ENCODE assay signal across 23 cellular contexts in the genomic region with DNA sequence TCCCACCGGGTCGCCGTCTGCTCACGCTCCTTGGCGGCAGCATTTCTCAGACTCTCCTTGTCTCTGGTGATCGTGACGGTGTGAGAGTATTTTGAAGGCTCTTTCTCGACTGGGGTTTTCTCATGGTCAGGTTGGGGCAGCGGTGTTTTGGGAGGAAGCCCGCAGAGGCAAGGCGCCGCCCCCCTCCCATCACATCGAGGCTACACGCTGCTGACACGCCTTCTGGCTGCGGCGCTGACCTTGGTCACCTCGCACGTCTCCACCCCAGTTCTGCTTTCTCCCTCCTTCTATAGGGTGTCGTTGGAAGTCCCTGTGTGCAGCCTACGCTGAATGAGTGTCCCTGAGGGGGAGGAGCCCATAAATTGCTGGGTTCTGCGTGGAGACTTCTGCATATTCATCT. TPM values are rescaled to one million over a fixed set of nuclear protein-coding genes. Genes with fewer than 3 reads are reported as not detected.
DNase-seq lines count a peak whose midpoint lies in the region; ATAC-seq, FAIRE-seq and TF ChIP-seq lines count a peak whose summit lies in the region.
"Had no signal": no experiment of that assay in that cellular context is flagged by ENCODE, and none has a peak within 500 bp of the region (broad histone marks: within the 10 kb centered on the region; RNA-seq: fewer than 3 reads in every experiment).

No MANE protein-coding gene starts in this region.

- no peaks in the 10 kb centered on the region for H3K36me3 ChIP-seq in CD8-positive, alpha-beta T cell (ENCODE audit: insufficient read depth, low read length)
- H3K36me3 ChIP-seq in astrocyte (ENCODE audit: insufficient read depth, low read length): peaks cover 3% of the 10 kb centered on the region
- H3K36me3 ChIP-seq: HAP-1 had no signal

- H3K27ac ChIP-seq in CD8-positive, alpha-beta T cell (ENCODE audit: low read depth, low read length): no peak overlapping the region
- no peak overlapping the region for H3K27ac ChIP-seq in astrocyte (ENCODE audit: low read depth, low read length)
- H3K27ac ChIP-seq: brain microvascular endothelial cell, esophagus muscularis mucosa, HL-60, left ventricle myocardium inferior, upper lobe of left lung had no signal

- no peak overlapping the region for H2AFZ ChIP-seq in astrocyte (ENCODE audit: low read depth, low read length)

- ATAC-seq in CD8-positive, alpha-beta T cell: no peak

- no peaks in the 10 kb centered on the region for H3K27me3 Mint-ChIP-seq in T-helper 2 cell treated with Interferon-gamma antibody and Interleukin-4, amounts not matched to agents 5 μg/mL and 100 μg/mL, for 36 hours (ENCODE audit: low read depth)
- H3K27me3 Mint-ChIP-seq in CD8-positive, alpha-beta T cell (ENCODE audit: low read depth): peaks cover 15% of the 10 kb centered on the region
- H3K27me3 Mint-ChIP-seq in astrocyte (ENCODE audit: low read depth, unreplicated experiment): no peaks in the 10 kb centered on the region
- H3K27me3 Mint-ChIP-seq in nephron (ENCODE audit: low read depth): peaks cover 7% of the 10 kb centered on the region

- CTCF ChIA-PET in CD8-positive, alpha-beta T cell (lab: Charles Lee): interaction anchor here (0.6 to 3.1 kb wide), 4 partner anchors 9 to 1594 kb away, joined by 3 to 10 read pairs (median 3); no protein-coding TSS in a partner anchor

- no peak for DNase-seq in T-helper 2 cell treated with Interferon-gamma antibody and Interleukin-4, amounts not matched to agents 5 μg/mL and 100 μg/mL, for 36 hours (ENCODE audit: low spot score)
- DNase-seq in T-helper 2 cell (no peak), astrocyte (ENCODE audit: low read depth) (no peak), NCI-H82 (lab: John Stamatoyannopoulos, UW) (no peak), NCI-H345 treated with DMSO at 0.1 percent for 48 hours (lab: John Stamatoyannopoulos, UW; ENCODE audit: unreplicated experiment) (no peak), germinal center (ENCODE audit: low spot score) (no peak)
- no peak for DNase-seq in CD8-positive, alpha-beta T cell
- DNase-seq: 8988T; activated naive CD4-positive, alpha-beta T cell; brain microvascular endothelial cell; DMS79 treated with DMSO at 0.1 percent for 48 hours; left ventricle myocardium inferior; NCI-H1092; NCI-H2081 treated with DMSO at 0.1 percent for 48 hours; NCI-H526; SHP77 treated with DMSO at 0.1 percent for 48 hours; T-helper 9 cell had no signal

- peaks cover 6% of the 10 kb centered on the region for H3K36me3 Mint-ChIP-seq in T-helper 2 cell treated with Interferon-gamma antibody and Interleukin-4, amounts not matched to agents 5 μg/mL and 100 μg/mL, for 36 hours (ENCODE audit: low read depth)
- H3K36me3 Mint-ChIP-seq in CD8-positive, alpha-beta T cell: peaks cover 6% of the 10 kb centered on the region
- H3K36me3 Mint-ChIP-seq in astrocyte (ENCODE audit: low read depth, unreplicated experiment) (peaks cover 10% of the 10 kb centered on the region), nephron (ENCODE audit: low read depth) (peaks cover 4% of the 10 kb centered on the region)

- TF ChIP-seq CTCF in CD8-positive, alpha-beta T cell (IDR thresholded peaks at IDR 0.05): no peak
- TF ChIP-seq CTCF in astrocyte (IDR thresholded peaks at IDR 0.05; ENCODE audit: insufficient read depth, low read depth, low read length) (no peak), nephron (IDR thresholded peaks at IDR 0.05; ENCODE audit: unreplicated experiment in 3 of 3) (no peak)

- intact Hi-C loops in CD8-positive, alpha-beta T cell (cut with DNase I, micrococcal nuclease): loop anchor here (2.0 to 5.0 kb wide), 3 partner anchors 79 to 1831 kb away; a partner anchor contains a TSS

- no peak overlapping the region for H3K27ac Mint-ChIP-seq in T-helper 2 cell treated with Interferon-gamma antibody and Interleukin-4, amounts not matched to agents 5 μg/mL and 100 μg/mL, for 36 hours
- no peak overlapping the region for H3K27ac Mint-ChIP-seq in CD8-positive, alpha-beta T cell
- H3K27ac Mint-ChIP-seq in astrocyte (ENCODE audit: unreplicated experiment) (no peak overlapping the region), nephron (no peak overlapping the region)

- peaks cover 5% of the 10 kb centered on the region for H4K20me1 ChIP-seq in astrocyte (ENCODE audit: insufficient read depth, low read length)
- H4K20me1 ChIP-seq: BLaER1 had no signal

- H3K4me2 ChIP-seq in astrocyte (ENCODE audit: low read length): no peak overlapping the region

- no peaks in the 10 kb centered on the region for H3K9me3 Mint-ChIP-seq in T-helper 2 cell treated with Interferon-gamma antibody and Interleukin-4, amounts not matched to agents 5 μg/mL and 100 μg/mL, for 36 hours
- H3K9me3 Mint-ChIP-seq in CD8-positive, alpha-beta T cell: no peaks in the 10 kb centered on the region
- no peaks in the 10 kb centered on the region for H3K9me3 Mint-ChIP-seq in astrocyte (ENCODE audit: unreplicated experiment)
- no peaks in the 10 kb centered on the region for H3K9me3 Mint-ChIP-seq in nephron

- FAIRE-seq in astrocyte (lab: Jason Lieb, UNC): no peak

- no peaks in the 10 kb centered on the region for H3K4me1 Mint-ChIP-seq in T-helper 2 cell treated with Interferon-gamma antibody and Interleukin-4, amounts not matched to agents 5 μg/mL and 100 μg/mL, for 36 hours (ENCODE audit: low read depth)
- peaks cover 3% of the 10 kb centered on the region for H3K4me1 Mint-ChIP-seq in CD8-positive, alpha-beta T cell (ENCODE audit: low read depth)
- H3K4me1 Mint-ChIP-seq in astrocyte (ENCODE audit: low read depth, unreplicated experiment): peaks cover 5% of the 10 kb centered on the region
- no peaks in the 10 kb centered on the region for H3K4me1 Mint-ChIP-seq in nephron

- no peaks in the 10 kb centered on the region for H3K9me3 ChIP-seq in CD8-positive, alpha-beta T cell (ENCODE audit: low read length)
- no peaks in the 10 kb centered on the region for H3K9me3 ChIP-seq in astrocyte (ENCODE audit: insufficient read depth, low read depth, low read length)
- H3K9me3 ChIP-seq: BLaER1, esophagus muscularis mucosa, HAP-1, left ventricle myocardium inferior, upper lobe of left lung had no signal

- peaks cover 6% of the 10 kb centered on the region for H3K4me1 ChIP-seq in CD8-positive, alpha-beta T cell (ENCODE audit: insufficient read depth, low read length)
- no peaks in the 10 kb centered on the region for H3K4me1 ChIP-seq in astrocyte (ENCODE audit: insufficient read depth, low read length)

- H3K79me2 ChIP-seq in astrocyte (ENCODE audit: insufficient read depth, low read length): no peaks in the 10 kb centered on the region

- H3K4me3 Mint-ChIP-seq in T-helper 2 cell treated with Interferon-gamma antibody and Interleukin-4, amounts not matched to agents 5 μg/mL and 100 μg/mL, for 36 hours: peak overlapping the region; percentile 46
- peak overlapping the region; percentile 67 for H3K4me3 Mint-ChIP-seq in CD8-positive, alpha-beta T cell
- H3K4me3 Mint-ChIP-seq in astrocyte (ENCODE audit: unreplicated experiment): peak overlapping the region; percentile 27
- peak overlapping the region; percentile 68 to 76 (median 76) for H3K4me3 Mint-ChIP-seq in nephron

- H3K4me3 ChIP-seq in CD8-positive, alpha-beta T cell (ENCODE audit: low read depth, low read length): no peak overlapping the region
- no peak overlapping the region for H3K4me3 ChIP-seq in astrocyte (ENCODE audit: insufficient read depth, low read depth, low read length)
- H3K4me3 ChIP-seq: HAP-1 had no signal

- H3K27me3 ChIP-seq in CD8-positive, alpha-beta T cell (ENCODE audit: insufficient read depth, low read length): no peaks in the 10 kb centered on the region
- H3K27me3 ChIP-seq in astrocyte (ENCODE audit: insufficient read depth, low read length): no peaks in the 10 kb centered on the region
- H3K27me3 ChIP-seq: BLaER1, brain microvascular endothelial cell, upper lobe of left lung had no signal

- POLR2A ChIA-PET in CD8-positive, alpha-beta T cell (lab: Charles Lee): no interaction called here

- no peak overlapping the region for H3K9ac ChIP-seq in astrocyte (ENCODE audit: low read length)

RNA-seq across cellular contexts. Expression of a gene that starts 55.2 kb away (rescaled TPM):
- total RNA-seq in CD8-positive, alpha-beta T cell: 10 to 100 TPM; 20.7 to 23.7 TPM
- 116 and 137 TPM in 2 replicates for total RNA-seq in astrocyte
